ENCODE assay signal across 9 cellular contexts in genomic region chr15:101152914-101153313, GRCh38.
DNase-seq lines count a peak whose midpoint lies in the region; ATAC-seq and TF ChIP-seq lines count a peak whose summit lies in the region.
"Had no signal": no experiment of that assay in that cellular context is flagged by ENCODE, and none has a peak within 500 bp of the region (broad histone marks: within the 10 kb centered on the region; RNA-seq: fewer than 3 reads in every experiment).

No MANE protein-coding gene starts in this region.

- H3K36me3 Mint-ChIP-seq in type B pancreatic cell = no peaks in the 10 kb centered on the region

- H3K4me2 ChIP-seq in fibroblast of lung (ENCODE audit: extremely low read depth, insufficient read depth, low read length) = no peak overlapping the region

- no peaks in the 10 kb centered on the region for H3K9me3 ChIP-seq in fibroblast of lung (ENCODE audit: control insufficient read depth, insufficient read depth, low read depth, low read length)
- H3K9me3 ChIP-seq: left lung had no signal

- H3K27me3 Mint-ChIP-seq in type B pancreatic cell = no peaks in the 10 kb centered on the region

- no peak overlapping the region for H3K27ac ChIP-seq in fibroblast of lung (ENCODE audit: insufficient read depth, low read length)
- H3K27ac ChIP-seq: left lung had no signal

- no peaks in the 10 kb centered on the region for H4K20me1 ChIP-seq in fibroblast of lung (ENCODE audit: control insufficient read depth, extremely low read depth, insufficient read depth, low read length)

- H3K4me1 ChIP-seq in fibroblast of lung (ENCODE audit: control insufficient read depth, extremely low read depth, insufficient read depth, low read length) = no peaks in the 10 kb centered on the region

- no peak overlapping the region for H3K4me3 ChIP-seq in fibroblast of lung (replicated peaks in 1 of 4; ENCODE audit: control extremely low read depth in 1 of 4, insufficient read depth in 1 of 4, low read depth in 3 of 4, low read length in 4 of 4)
- H3K4me3 ChIP-seq: left lung had no signal

- DNase-seq in cardiac septum (ENCODE audit: low spot score) (peak; percentile 70), left ventricle myocardium superior (no peak), NCI-H82 treated with DMSO at 0.1 percent for 48 hours (lab: John Stamatoyannopoulos, UW; ENCODE audit: unreplicated experiment) (peak; percentile 2), fibroblast of lung (ENCODE audit: low read depth in 2 of 2) (no peak), type B pancreatic cell (ENCODE audit: extremely low spot score, unreplicated experiment) (no peak), MV-4-11 (lab: John Stamatoyannopoulos, UW) (no peak), NOMO-1 treated with dmso at 0.1 percent for 144 hours (lab: John Stamatoyannopoulos, UW; ENCODE audit: unreplicated experiment) (no peak)

- H3K9me3 Mint-ChIP-seq in type B pancreatic cell = no peaks in the 10 kb centered on the region

- H3K36me3 ChIP-seq in fibroblast of lung (ENCODE audit: control insufficient read depth, insufficient read depth, low read length) = no peaks in the 10 kb centered on the region
- H3K36me3 ChIP-seq: left lung had no signal

- TF ChIP-seq CTCF in fibroblast of lung (conservative IDR thresholded peaks at IDR 0.05 in 1 of 2, IDR thresholded peaks at IDR 0.05 in 1 of 2; ENCODE audit: low read depth in 1 of 2, low read length in 2 of 2) (peak; percentile 18 to 39), type B pancreatic cell (conservative IDR thresholded peaks at IDR 0.05) (peak; percentile 66)

- H3K79me2 ChIP-seq in fibroblast of lung (ENCODE audit: control insufficient read depth, insufficient read depth, low read length) = no peaks in the 10 kb centered on the region

- intact Hi-C loops in cardiac septum (cut with DNase I) (no loop called here), left ventricle myocardium superior (cut with micrococcal nuclease) (no loop called here)

- H3K27ac Mint-ChIP-seq in type B pancreatic cell = no peak overlapping the region

- H3K9ac ChIP-seq in fibroblast of lung (ENCODE audit: insufficient read depth, low read length) = no peak overlapping the region

- no peak for ATAC-seq in left ventricle myocardium superior
- no peak for ATAC-seq in HG03135 (IDR thresholded peaks at IDR 0.05; ENCODE audit: unreplicated experiment)
- ATAC-seq: left lung had no signal

- H2AFZ ChIP-seq in fibroblast of lung (ENCODE audit: low read length) = no peak overlapping the region

- no peak overlapping the region for H3K4me3 Mint-ChIP-seq in type B pancreatic cell

- H3K27me3 ChIP-seq in fibroblast of lung (ENCODE audit: control insufficient read depth, insufficient read depth, low read length) = no peaks in the 10 kb centered on the region
- H3K27me3 ChIP-seq: left lung had no signal

- peaks cover 9% of the 10 kb centered on the region for H3K4me1 Mint-ChIP-seq in type B pancreatic cell (ENCODE audit: unreplicated experiment)

Comparison
In these comparisons a context has a peak if more than half of its experiments do, and no peak if none do; other contexts are left out.
1. DNase-seq: peak in cardiac septum (single experiment) and NCI-H82 treated with DMSO at 0.1 percent for 48 hours (single experiment); none in left ventricle myocardium superior (single experiment), fibroblast of lung (0 of 2), type B pancreatic cell (single experiment), MV-4-11 (single experiment) and NOMO-1 treated with dmso at 0.1 percent for 144 hours (single experiment).